In genomic region chr16:66915041-66915440, GRCh38 we compare ENCODE assay signal across 19 cellular contexts. TPM values are rescaled to one million over a fixed set of nuclear protein-coding genes. Genes with fewer than 3 reads are reported as not detected.
A peak's percentile ranks its signal among the peaks of the same experiment; 100 is the strongest.
DNase-seq lines count a peak whose midpoint lies in the region; ATAC-seq and TF ChIP-seq lines count a peak whose summit lies in the region.
"Had no signal": no experiment of that assay in that cellular context is flagged by ENCODE, and none has a peak within 500 bp of the region (broad histone marks: within the 10 kb centered on the region; RNA-seq: fewer than 3 reads in every experiment).

No MANE protein-coding gene starts in this region.

- H3K4me3 ChIP-seq in right atrium auricular region, result no peak overlapping the region
- H3K4me3 ChIP-seq: A549; BLaER1 treated with 17β-estradiol and CSF1 and Interleukin-3, amounts not matched to agents 10 nM and 100 nM had no signal

- intact Hi-C loops in Right ventricle myocardium inferior (cut with DNase I), result no loop called here
- intact Hi-C loops in left cardiac atrium (cut with DNase I), result no loop called here
- intact Hi-C loops in left ventricle myocardium superior (cut with micrococcal nuclease), result no loop called here

- peak overlapping the region; percentile 1 for H3K27ac Mint-ChIP-seq in stimulated activated effector memory CD8-positive, alpha-beta T cell treated with anti-CD3 and anti-CD28 coated beads, Interleukin-12 subunit alpha, Interleukin-12 subunit beta, amount 100 ng/mL, for 72 hours
- H3K27ac Mint-ChIP-seq: B cell; CD4-positive, alpha-beta T cell; CD8-positive, alpha-beta T cell had no signal

- H3K4me1 ChIP-seq in right atrium auricular region, result peaks cover 0 to 21% of the 10 kb centered on the region in 2 donors

- no peaks in the 10 kb centered on the region for H3K36me3 ChIP-seq in right atrium auricular region
- H3K36me3 ChIP-seq: BLaER1 treated with 17β-estradiol and CSF1 and Interleukin-3, amounts not matched to agents 10 nM and 100 nM had no signal

- no peak for TF ChIP-seq CTCF in right atrium auricular region (IDR thresholded peaks at IDR 0.05)

- H3K4me3 Mint-ChIP-seq in stimulated activated effector memory CD8-positive, alpha-beta T cell treated with anti-CD3 and anti-CD28 coated beads, Interleukin-12 subunit alpha, Interleukin-12 subunit beta, amount 100 ng/mL, for 72 hours, result no peak overlapping the region
- H3K4me3 Mint-ChIP-seq: B cell; CD4-positive, alpha-beta T cell; CD8-positive, alpha-beta T cell had no signal

- no peak for ATAC-seq in Right ventricle myocardium inferior
- ATAC-seq in left cardiac atrium, result no peak
- ATAC-seq in left ventricle myocardium superior, result no peak
- ATAC-seq in stimulated activated effector memory CD8-positive, alpha-beta T cell treated with anti-CD3 and anti-CD28 coated beads, Interleukin-12 subunit alpha, Interleukin-12 subunit beta, amount 100 ng/mL, for 72 hours, result no peak
- ATAC-seq: A549; CD8-positive, alpha-beta T cell had no signal

- H3K4me1 Mint-ChIP-seq in stimulated activated effector memory CD8-positive, alpha-beta T cell treated with anti-CD3 and anti-CD28 coated beads, Interleukin-12 subunit alpha, Interleukin-12 subunit beta, amount 100 ng/mL, for 72 hours, result no peaks in the 10 kb centered on the region
- H3K4me1 Mint-ChIP-seq: B cell had no signal

- H3K36me3 Mint-ChIP-seq in stimulated activated effector memory CD8-positive, alpha-beta T cell treated with anti-CD3 and anti-CD28 coated beads, Interleukin-12 subunit alpha, Interleukin-12 subunit beta, amount 100 ng/mL, for 72 hours, result no peaks in the 10 kb centered on the region
- H3K36me3 Mint-ChIP-seq: CD8-positive, alpha-beta T cell had no signal

- no peak overlapping the region for H3K27ac ChIP-seq in right atrium auricular region
- H3K27ac ChIP-seq: 22Rv1; A549; BLaER1 treated with 17β-estradiol and CSF1 and Interleukin-3, amounts not matched to agents 10 nM and 100 nM; C4-2B had no signal

- DNase-seq in Right ventricle myocardium inferior (ENCODE audit: missing footprints), result peak; percentile 64
- no peak for DNase-seq in left cardiac atrium
- peak; percentile 15 for DNase-seq in left ventricle myocardium superior
- no peak for DNase-seq in right atrium auricular region (ENCODE audit: low spot score)
- no peak for DNase-seq in stimulated activated effector memory CD8-positive, alpha-beta T cell treated with anti-CD3 and anti-CD28 coated beads, Interleukin-12 subunit alpha, Interleukin-12 subunit beta, amount 100 ng/mL, for 72 hours (ENCODE audit: low spot score in 2 of 2)
- DNase-seq in HuH-7.5 (ENCODE audit: low spot score), result no peak
- DNase-seq: AML-193; Caco-2; Calu3; CD4-positive, alpha-beta T cell; CD8-positive, alpha-beta T cell; DMS79 treated with DMSO at 0.1 percent for 48 hours; GF-D8 had no signal

- H3K9me3 Mint-ChIP-seq in stimulated activated effector memory CD8-positive, alpha-beta T cell treated with anti-CD3 and anti-CD28 coated beads, Interleukin-12 subunit alpha, Interleukin-12 subunit beta, amount 100 ng/mL, for 72 hours, result no peaks in the 10 kb centered on the region
- H3K9me3 Mint-ChIP-seq: CD4-positive, alpha-beta T cell; CD8-positive, alpha-beta T cell had no signal

- H3K27me3 ChIP-seq in right atrium auricular region, result no peaks in the 10 kb centered on the region
- H3K27me3 ChIP-seq: BLaER1 treated with 17β-estradiol and CSF1 and Interleukin-3, amounts not matched to agents 10 nM and 100 nM had no signal

- no peaks in the 10 kb centered on the region for H3K9me3 ChIP-seq in right atrium auricular region
- H3K9me3 ChIP-seq: A549; BLaER1 treated with 17β-estradiol and CSF1 and Interleukin-3, amounts not matched to agents 10 nM and 100 nM; Caco-2 had no signal

RNA-seq across cellular contexts. Expression of gene CDH16, which starts 3.6 kb away (rescaled TPM):
- total RNA-seq in Right ventricle myocardium inferior (0.16 TPM), left cardiac atrium (under 1 TPM; 0.39 to 0.47 TPM), left ventricle myocardium superior (not detected), right atrium auricular region (1 to 10 TPM in 1 of 2 donors, under 1 TPM in 1; 0.79 to 1.4 TPM)
- total RNA-seq: A172; B cell; Calu3; CD4-positive, alpha-beta T cell; CD8-positive, alpha-beta T cell had no signal

RNA-seq across cellular contexts. Expression of gene RRAD, which starts 10.3 kb away (rescaled TPM):
- total RNA-seq in Right ventricle myocardium inferior (84.3 TPM), left cardiac atrium (100 to 1,000 TPM in 1 of 2 donors, 10 to 100 TPM in 1; 58.3 to 325 TPM), left ventricle myocardium superior (86.7 TPM), right atrium auricular region (100 to 1,000 TPM; 173 to 266 TPM)

RNA-seq across cellular contexts. Expression of gene CIAO2B, which starts 19.2 kb away (rescaled TPM):
- total RNA-seq in Right ventricle myocardium inferior, result 127 TPM
- total RNA-seq in left cardiac atrium, result 100 to 1,000 TPM in 1 of 2 donors, 10 to 100 TPM in 1; 92.7 to 120 TPM
- total RNA-seq in left ventricle myocardium superior, result 114 TPM
- total RNA-seq in right atrium auricular region, result 100 to 1,000 TPM in 1 of 2 donors, 10 to 100 TPM in 1; 75.3 to 118 TPM

RNA-seq across cellular contexts. Expression of gene CES2, which starts 20.3 kb away (rescaled TPM):
- total RNA-seq in Right ventricle myocardium inferior, result 126 TPM
- total RNA-seq in left cardiac atrium, result 10 to 100 TPM; 27.6 to 48.0 TPM
- 103 TPM for total RNA-seq in left ventricle myocardium superior
- total RNA-seq in right atrium auricular region, result 10 to 100 TPM; 33.1 to 51.4 TPM

RNA-seq across cellular contexts. Expression of gene PDP2, which starts 34.7 kb away (rescaled TPM):
- 3.1 TPM for total RNA-seq in Right ventricle myocardium inferior
- total RNA-seq in left cardiac atrium, result 1 to 10 TPM; 6.8 to 8.1 TPM
- 2.2 TPM for total RNA-seq in left ventricle myocardium superior
- 1 to 10 TPM; 1.7 to 3.4 TPM for total RNA-seq in right atrium auricular region

Comparison
In these comparisons a context has a peak if more than half of its experiments do, and no peak if none do; other contexts are left out.
1. DNase-seq: peak in Right ventricle myocardium inferior (single experiment) and left ventricle myocardium superior (single experiment); none in left cardiac atrium (single experiment), right atrium auricular region (single experiment), stimulated activated effector memory CD8-positive, alpha-beta T cell treated with anti-CD3 and anti-CD28 coated beads, Interleukin-12 subunit alpha, Interleukin-12 subunit beta, amount 100 ng/mL, for 72 hours (0 of 2) and HuH-7.5 (single experiment).